In genomic region chr22:49944399-49944891, GRCh38 we compare ENCODE assay signal across 19 cellular contexts. TPM values are rescaled to one million over a fixed set of nuclear protein-coding genes. Genes with fewer than 3 reads are reported as not detected.
DNase-seq lines count a peak whose midpoint lies in the region; ATAC-seq, FAIRE-seq and TF ChIP-seq lines count a peak whose summit lies in the region.
"Had no signal": no experiment of that assay in that cellular context is flagged by ENCODE, and none has a peak within 500 bp of the region (broad histone marks: within the 10 kb centered on the region; RNA-seq: fewer than 3 reads in every experiment).

No MANE protein-coding gene starts in this region.

- no peak overlapping the region for H3K4me3 ChIP-seq in breast epithelium
- H3K4me3 ChIP-seq in NB4 (ENCODE audit: low read depth, low read length) = peak overlapping the region; percentile 61
- no peak overlapping the region for H3K4me3 ChIP-seq in colonic mucosa
- H3K4me3 ChIP-seq in dorsolateral prefrontal cortex = no peak overlapping the region
- H3K4me3 ChIP-seq: GM23248, left lung, PC-9 had no signal

- peak overlapping the region; percentile 17 to 70 for H3K27ac ChIP-seq in breast epithelium
- H3K27ac ChIP-seq in colonic mucosa = peak overlapping the region; percentile 47
- no peak overlapping the region for H3K27ac ChIP-seq in dorsolateral prefrontal cortex
- H3K27ac ChIP-seq: GM23248, PC-9 had no signal

- no peak overlapping the region for H3K27ac Mint-ChIP-seq in MCF 10A (ENCODE audit: low read depth, unreplicated experiment)
- peak overlapping the region; percentile 91 for H3K27ac Mint-ChIP-seq in stimulated activated memory B cell treated with anti-CD40 and anti-IgM and Interleukin-4, amounts not matched to agents 10 μg/mL and 1 μg/mL and 100 μg/mL, for 72 hours

- no peak overlapping the region for H3K9ac ChIP-seq in colonic mucosa (ENCODE audit: low read depth in 2 of 2, low read length in 2 of 2)
- H3K9ac ChIP-seq: GM23248 had no signal

- no peak for FAIRE-seq in GM19239 (lab: Jason Lieb, UNC)
- FAIRE-seq: endometrium had no signal

- CTCF ChIA-PET in MCF 10A (lab: Yijun Ruan, JAX) = interaction anchor here (1.1 kb wide), 1 partner anchor 14 kb away, joined by 3 read pairs; no protein-coding TSS in a partner anchor

- H3K36me3 ChIP-seq in breast epithelium (no peaks in the 10 kb centered on the region), colonic mucosa (no peaks in the 10 kb centered on the region)
- H3K36me3 ChIP-seq: left lung had no signal

- intact Hi-C loops in breast epithelium (cut with DNase I; ENCODE audit: low total_unique reads) (no loop called here), MCF 10A (cut with micrococcal nuclease) (no loop called here), colonic mucosa (cut with DNase I) (no loop called here), dorsolateral prefrontal cortex (cut with DNase I) (no loop called here)

- no peaks in the 10 kb centered on the region for H3K36me3 Mint-ChIP-seq in MCF 10A (ENCODE audit: insufficient read depth, unreplicated experiment)
- H3K36me3 Mint-ChIP-seq in stimulated activated memory B cell treated with anti-CD40 and anti-IgM and Interleukin-4, amounts not matched to agents 10 μg/mL and 1 μg/mL and 100 μg/mL, for 72 hours = peaks cover 8% of the 10 kb centered on the region

- no TSS peak for BruUV-seq in MCF 10A (replicated peaks; lab: Mats Ljungman, UMichigan)

- no peak overlapping the region for H3K4me3 Mint-ChIP-seq in MCF 10A (ENCODE audit: unreplicated experiment)
- H3K4me3 Mint-ChIP-seq in stimulated activated memory B cell treated with anti-CD40 and anti-IgM and Interleukin-4, amounts not matched to agents 10 μg/mL and 1 μg/mL and 100 μg/mL, for 72 hours = peak overlapping the region; percentile 78

- peak; percentile 65 for ATAC-seq in stimulated activated memory B cell treated with anti-CD40 and anti-IgM and Interleukin-4, amounts not matched to agents 10 μg/mL and 1 μg/mL and 100 μg/mL, for 72 hours
- ATAC-seq in GM21786 (IDR thresholded peaks at IDR 0.05; ENCODE audit: unreplicated experiment) = no peak
- ATAC-seq: left lung had no signal

- H3K4me1 ChIP-seq in breast epithelium = peaks cover 8 to 24% of the 10 kb centered on the region in 2 donors
- H3K4me1 ChIP-seq in colonic mucosa = no peaks in the 10 kb centered on the region

- no peaks in the 10 kb centered on the region for H3K9me3 Mint-ChIP-seq in MCF 10A (ENCODE audit: unreplicated experiment)
- peaks cover 3% of the 10 kb centered on the region for H3K9me3 Mint-ChIP-seq in stimulated activated memory B cell treated with anti-CD40 and anti-IgM and Interleukin-4, amounts not matched to agents 10 μg/mL and 1 μg/mL and 100 μg/mL, for 72 hours

- H3K9me3 ChIP-seq in breast epithelium (no peaks in the 10 kb centered on the region), colonic mucosa (no peaks in the 10 kb centered on the region)
- H3K9me3 ChIP-seq: left lung had no signal

- no peaks in the 10 kb centered on the region for H3K27me3 Mint-ChIP-seq in MCF 10A (ENCODE audit: insufficient read depth, unreplicated experiment)
- H3K27me3 Mint-ChIP-seq in stimulated activated memory B cell treated with anti-CD40 and anti-IgM and Interleukin-4, amounts not matched to agents 10 μg/mL and 1 μg/mL and 100 μg/mL, for 72 hours = no peaks in the 10 kb centered on the region

- TF ChIP-seq CTCF in breast epithelium (IDR thresholded peaks at IDR 0.05) (no peak), MCF 10A (IDR thresholded peaks at IDR 0.05; ENCODE audit: unreplicated experiment) (no peak), NB4 (IDR thresholded peaks at IDR 0.05; ENCODE audit: low read depth, low read length) (no peak), colonic mucosa (IDR thresholded peaks at IDR 0.05) (no peak), dorsolateral prefrontal cortex (IDR thresholded peaks at IDR 0.05 in 54 of 56, conservative IDR thresholded peaks at IDR 0.05 in 2 of 56; ENCODE audit: low read depth in 1 of 56, partially characterized antibody in 56 of 56) (no peak)

- POLR2A ChIA-PET in MCF 10A (lab: Yijun Ruan, JAX) = interaction anchor here (2.2 kb wide), 1 partner anchor 16 kb away, joined by 7 read pairs; the partner anchor contains the start of gene PIM3

- no peak for TF ChIP-seq POLR2A in breast epithelium (IDR thresholded peaks at IDR 0.05)
- no peak for TF ChIP-seq POLR2A in NB4 (IDR thresholded peaks at IDR 0.05; ENCODE audit: extremely low read depth, insufficient read length)

- DNase-seq in breast epithelium (ENCODE audit: low spot score in 2 of 2) = no peak
- DNase-seq in MCF 10A (ENCODE audit: unreplicated experiment) = no peak
- DNase-seq in NB4 (ENCODE audit: low read depth) = peak; percentile 49
- DNase-seq in colonic mucosa = no peak
- no peak for DNase-seq in GM19239 (ENCODE audit: insufficient read length, low spot score)
- DNase-seq in dorsolateral prefrontal cortex = no peak
- DNase-seq: activated CD8-positive, alpha-beta memory T cell treated with anti-CD3 and anti-CD28 coated beads, Interleukin-2, amount 50 U/mL, for 48 hours; central memory CD4-positive, alpha-beta T cell; DMS79; foreskin fibroblast; GM23248; left lung; NCI-H187 treated with DMSO at 0.1 percent for 48 hours; NCI-H510A treated with DMSO at 0.1 percent for 48 hours; PC-9; posterior cingulate gyrus had no signal

- H3K27me3 ChIP-seq in breast epithelium (no peaks in the 10 kb centered on the region), colonic mucosa (no peaks in the 10 kb centered on the region), dorsolateral prefrontal cortex (no peaks in the 10 kb centered on the region)
- H3K27me3 ChIP-seq: left lung had no signal

- peaks cover 2% of the 10 kb centered on the region for H3K4me1 Mint-ChIP-seq in MCF 10A (ENCODE audit: insufficient read depth, unreplicated experiment)
- H3K4me1 Mint-ChIP-seq in stimulated activated memory B cell treated with anti-CD40 and anti-IgM and Interleukin-4, amounts not matched to agents 10 μg/mL and 1 μg/mL and 100 μg/mL, for 72 hours = peaks cover 16% of the 10 kb centered on the region

RNA-seq across cellular contexts. Expression of gene PIM3, which starts 16.1 kb away (rescaled TPM):
- total RNA-seq in breast epithelium (10 to 100 TPM; 63.0 to 92.1 (median 87.1) TPM), MCF 10A (2022) (56.3 and 73.5 TPM in 2 replicates), colonic mucosa (10 to 100 TPM; 65.6 to 74.4 TPM), dorsolateral prefrontal cortex (10 to 100 TPM; 18.9 to 92.4 (median 32.9) TPM)

RNA-seq across cellular contexts. Expression of gene CRELD2, which starts 26.0 kb away (rescaled TPM):
- total RNA-seq in breast epithelium (10 to 100 TPM; 20.6 to 59.3 (median 39.5) TPM), MCF 10A (2022) (70.7 and 107 TPM in 2 replicates), colonic mucosa (100 to 1,000 TPM in 1 of 2 donors, 10 to 100 TPM in 1; 43.6 to 133 TPM), dorsolateral prefrontal cortex (10 to 100 TPM; 19.4 to 50.3 (median 29.6) TPM)

RNA-seq across cellular contexts. Expression of gene ALG12, which starts 26.2 kb away (rescaled TPM):
- 10 to 100 TPM; 16.6 to 22.4 (median 19.7) TPM for total RNA-seq in breast epithelium
- total RNA-seq in MCF 10A (2022) = 16.6 and 18.2 TPM in 2 replicates
- total RNA-seq in colonic mucosa = 10 to 100 TPM; 17.8 to 43.5 TPM
- 10 to 100 TPM in 117 of 120 experiments, 1 to 10 TPM in 3; 9.4 to 31.2 (median 15.9) TPM for total RNA-seq in dorsolateral prefrontal cortex

Comparison
In these comparisons a context has a peak if more than half of its experiments do, and no peak if none do; other contexts are left out.
1. H3K27ac ChIP-seq: peak in breast epithelium (2 of 2) and colonic mucosa (single experiment); none in dorsolateral prefrontal cortex (0 of 59).